In the genomic region with DNA sequence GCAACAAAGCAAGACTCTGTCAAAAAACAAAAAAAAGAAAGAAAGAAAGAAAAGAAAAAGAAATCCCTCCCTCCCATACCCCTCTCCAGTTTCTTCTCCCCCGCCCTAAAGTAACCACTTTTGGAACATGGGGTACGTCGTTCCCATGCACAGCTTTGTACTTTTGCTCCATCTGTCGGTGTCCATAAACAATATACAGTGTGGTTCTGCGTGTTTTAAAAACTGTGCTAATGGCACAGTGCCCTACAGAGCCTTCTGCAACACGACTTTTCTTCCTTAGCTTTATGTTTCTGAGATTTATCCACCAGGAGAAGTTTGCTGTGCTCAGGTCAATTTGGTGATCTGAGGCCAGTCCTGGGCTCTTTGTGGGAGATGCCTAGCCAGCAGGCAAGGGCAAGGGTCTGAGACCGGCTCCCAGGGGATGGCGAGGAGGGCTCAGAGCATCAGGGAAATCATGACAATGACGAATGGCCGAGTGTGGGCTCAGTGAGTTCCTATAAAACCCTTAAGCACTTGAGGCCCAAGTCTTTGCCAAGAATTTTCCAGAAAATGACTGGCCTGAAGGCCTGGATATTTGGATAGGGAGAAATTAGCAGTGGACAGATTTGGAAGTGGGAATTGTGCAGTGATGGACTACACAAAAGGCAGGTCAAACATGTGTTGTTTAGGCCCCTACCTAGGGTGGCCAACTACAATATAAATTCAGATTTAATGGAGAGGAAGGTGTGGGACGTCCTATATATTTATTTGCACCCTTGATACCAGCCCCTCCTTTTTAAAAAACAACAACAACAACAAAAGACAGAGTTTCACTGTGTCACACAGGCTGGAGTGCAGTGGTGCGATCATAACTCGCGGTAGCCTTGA, we compare ENCODE assay signal across 11 cellular contexts. TPM values are rescaled to one million over a fixed set of nuclear protein-coding genes. Genes with fewer than 3 reads are reported as not detected.
DNase-seq lines count a peak whose midpoint lies in the region; FAIRE-seq and TF ChIP-seq lines count a peak whose summit lies in the region.
"Had no signal": no experiment of that assay in that cellular context is flagged by ENCODE, and none has a peak within 500 bp of the region (broad histone marks: within the 10 kb centered on the region; RNA-seq: fewer than 3 reads in every experiment).

No MANE protein-coding gene starts in this region.

- peak overlapping the region in 7 of 11 experiments; percentile 0 to 89 (median 24); a peak in 3 of 22 replicates for H3K9ac ChIP-seq in BLaER1 treated with 17β-estradiol and CSF1 and Interleukin-3, amounts not matched to agents 10 nM and 100 nM

- peaks cover 4% of the 10 kb centered on the region for H3K27me3 Mint-ChIP-seq in HFFc6 (ENCODE audit: insufficient read depth)
- H3K27me3 Mint-ChIP-seq in nephron progenitor cell (ENCODE audit: low read depth, poor library complexity): peaks cover 5% of the 10 kb centered on the region

- H3K27ac Mint-ChIP-seq in HFFc6 (peak overlapping the region; percentile 56), nephron progenitor cell (peak overlapping the region; percentile 78)
- H3K27ac Mint-ChIP-seq: activated CD8-positive, alpha-beta T cell treated with anti-CD3 and anti-CD28 coated beads, Interleukin-2, amount 10 ng/mL, durations not matched to agents 7 days and 5 days had no signal

- no peak overlapping the region for H3K4me3 Mint-ChIP-seq in HFFc6
- peak overlapping the region; percentile 54 for H3K4me3 Mint-ChIP-seq in nephron progenitor cell

- H3K9me3 ChIP-seq in BLaER1 treated with 17β-estradiol and CSF1 and Interleukin-3, amounts not matched to agents 10 nM and 100 nM (replicated peaks in 1 of 11): no peaks in the 10 kb centered on the region
- no peaks in the 10 kb centered on the region for H3K9me3 ChIP-seq in small intestine (ENCODE audit: control insufficient read depth, low read depth)
- no peaks in the 10 kb centered on the region for H3K9me3 ChIP-seq in breast epithelium

- H4K20me1 ChIP-seq in BLaER1 treated with 17β-estradiol and CSF1 and Interleukin-3, amounts not matched to agents 10 nM and 100 nM: no peaks in the 10 kb centered on the region

- DNase-seq in HFFc6 (no peak), cerebellar cortex (ENCODE audit: low spot score) (peak; percentile 20), nephron progenitor cell (peak; percentile 60), small intestine (no peak), breast epithelium (ENCODE audit: low spot score in 2 of 2) (no peak), substantia nigra (lab: John Stamatoyannopoulos, UW) (no peak), islet precursor cell (no peak)

- H3K4me1 Mint-ChIP-seq in HFFc6 (ENCODE audit: low read depth) (peaks cover 52% of the 10 kb centered on the region), nephron progenitor cell (peaks cover 46% of the 10 kb centered on the region)

- intact Hi-C loops in breast epithelium (cut with DNase I; ENCODE audit: low total_unique reads): loop anchor here (10.0 kb wide), 1 partner anchor 142 kb away; a partner anchor contains a TSS

- H3K36me3 Mint-ChIP-seq in HFFc6 (ENCODE audit: low read depth) (no peaks in the 10 kb centered on the region), nephron progenitor cell (ENCODE audit: low read depth) (no peaks in the 10 kb centered on the region)

- H3K4me1 ChIP-seq in BLaER1 treated with 17β-estradiol and CSF1 and Interleukin-3, amounts not matched to agents 10 nM and 100 nM: peaks cover 27 to 69% (median 66%) of the 10 kb centered on the region in 10 experiments
- peaks cover 2 to 6% of the 10 kb centered on the region in 2 donors for H3K4me1 ChIP-seq in small intestine (ENCODE audit: control insufficient read depth in 2 of 2, insufficient read depth in 1 of 2, low read depth in 1 of 2, low read length in 1 of 2)
- peaks cover 0 to 7% of the 10 kb centered on the region in 2 donors for H3K4me1 ChIP-seq in breast epithelium

- TF ChIP-seq POLR2A in breast epithelium (IDR thresholded peaks at IDR 0.05): no peak

- H3K9me3 Mint-ChIP-seq in HFFc6 (no peaks in the 10 kb centered on the region), nephron progenitor cell (no peaks in the 10 kb centered on the region)

- peak overlapping the region in 6 of 11 experiments; percentile 84 to 91 (median 87); a peak in 10 of 22 replicates for H3K27ac ChIP-seq in BLaER1 treated with 17β-estradiol and CSF1 and Interleukin-3, amounts not matched to agents 10 nM and 100 nM
- H3K27ac ChIP-seq in small intestine (ENCODE audit: low read depth in 1 of 2, low read length in 1 of 2) (no peak overlapping the region), breast epithelium (no peak overlapping the region), substantia nigra (ENCODE audit: low read depth, low read length, poor library complexity, severe bottlenecking) (no peak overlapping the region)
- H3K27ac ChIP-seq: epithelial cell of prostate had no signal

- H3K36me3 ChIP-seq in BLaER1 treated with 17β-estradiol and CSF1 and Interleukin-3, amounts not matched to agents 10 nM and 100 nM: peaks cover 0 to 11% (median 3%) of the 10 kb centered on the region in 11 experiments; a peak in 6 of 22 replicates
- no peaks in the 10 kb centered on the region for H3K36me3 ChIP-seq in small intestine (ENCODE audit: control insufficient read depth in 2 of 2, insufficient read depth in 2 of 2, low read length in 2 of 2)
- no peaks in the 10 kb centered on the region for H3K36me3 ChIP-seq in breast epithelium

- no peak overlapping the region for H3K4me3 ChIP-seq in BLaER1 treated with 17β-estradiol and CSF1 and Interleukin-3, amounts not matched to agents 10 nM and 100 nM
- no peak overlapping the region for H3K4me3 ChIP-seq in small intestine (ENCODE audit: low read depth in 1 of 2, low read length in 2 of 2)
- H3K4me3 ChIP-seq in breast epithelium: no peak overlapping the region

- no peak for FAIRE-seq in small intestine (lab: Jason Lieb, UNC)
- FAIRE-seq: G401.6 had no signal

- no peaks in the 10 kb centered on the region for H3K27me3 ChIP-seq in BLaER1 treated with 17β-estradiol and CSF1 and Interleukin-3, amounts not matched to agents 10 nM and 100 nM
- H3K27me3 ChIP-seq in small intestine (ENCODE audit: control insufficient read depth in 2 of 2, insufficient read depth in 2 of 2, low read length in 2 of 2) (no peaks in the 10 kb centered on the region), breast epithelium (no peaks in the 10 kb centered on the region)

- TF ChIP-seq CTCF in HFFc6 (IDR thresholded peaks at IDR 0.05): no peak
- TF ChIP-seq CTCF in nephron progenitor cell (IDR thresholded peaks at IDR 0.05): no peak
- no peak for TF ChIP-seq CTCF in breast epithelium (IDR thresholded peaks at IDR 0.05)

- peak overlapping the region in 9 of 11 experiments; percentile 78 to 94 (median 89); a peak in 14 of 22 replicates for H3K4me2 ChIP-seq in BLaER1 treated with 17β-estradiol and CSF1 and Interleukin-3, amounts not matched to agents 10 nM and 100 nM

- 74 to 83% (median 76%) methylated on average over 14 of the region's 14 CpGs for WGBS in small intestine, 3 donors

RNA-seq across cellular contexts. Expression of a gene that starts 1.9 kb away (rescaled TPM):
- total RNA-seq in HFFc6 (2021; fragmentation: NEBNext Ultra II Directional; extraction: Animal tissue kit (Norgen Biotek cat#: 25700)): 10 to 100 TPM; 19.8 to 23.5 (median 21.7) TPM
- 1 to 10 TPM in 2 of 3 donors, under 1 TPM in 1; 0.45 to 1.7 (median 1.4) TPM for polyA plus RNA-seq in small intestine
- 10 to 100 TPM in 2 of 3 donors, 1 to 10 TPM in 1; 6.6 to 22.2 (median 10.5) TPM for total RNA-seq in breast epithelium

Comparison
In these comparisons a context has a peak if more than half of its experiments do, and no peak if none do; other contexts are left out.
1. H3K27ac ChIP-seq: peak in BLaER1 treated with 17β-estradiol and CSF1 and Interleukin-3, amounts not matched to agents 10 nM and 100 nM (6 of 11); none in small intestine (0 of 2), breast epithelium (0 of 2) and substantia nigra (single experiment).
2. DNase-seq: peak in cerebellar cortex (single experiment) and nephron progenitor cell (single experiment); none in HFFc6 (single experiment), small intestine (single experiment), breast epithelium (0 of 2), substantia nigra (0 of 49) and islet precursor cell (single experiment).